Comparison of ENCODE assay signal across 14 cellular contexts in genomic region chr12:910416-910815, GRCh38.
"Had no signal": no experiment of that assay in that cellular context is flagged by ENCODE, and none has a peak within 500 bp of the region (broad histone marks: within the 10 kb centered on the region; RNA-seq: fewer than 3 reads in every experiment).

No MANE protein-coding gene starts in this region.

- ATAC-seq: body of pancreas, left ventricle myocardium superior had no signal

- H3K4me3 ChIP-seq: body of pancreas, colonic mucosa, esophagus squamous epithelium, hepatocyte, thyroid gland had no signal

- DNase-seq: activated CD4-positive, alpha-beta T cell treated with anti-CD3 and anti-CD28 coated beads, Interleukin-2, amount 10 ng/mL, durations not matched to agents 24 days and 14 days; activated CD8-positive, alpha-beta memory T cell treated with anti-CD3 and anti-CD28 coated beads for 24 hours; activated naive CD4-positive, alpha-beta T cell treated with anti-CD3 and anti-CD28 coated beads, Interleukin-2, amount 10 ng/mL, durations not matched to agents 7 days and 5 days; body of pancreas; central memory CD4-positive, alpha-beta T cell; colonic mucosa; esophagus squamous epithelium; left ventricle myocardium superior; stimulated activated CD4-positive, alpha-beta T cell treated with anti-CD3 and anti-CD28 coated beads, Interleukin-12 subunit alpha, Interleukin-12 subunit beta, amount 100 ng/mL, for 4 hours; stimulated activated CD4-positive, alpha-beta T cell treated with anti-CD3 and anti-CD28 coated beads, Interleukin-2, amount 100 ng/mL, for 24 hours; T-helper 2 cell; thyroid gland had no signal

- H3K27me3 ChIP-seq: body of pancreas, colonic mucosa, esophagus squamous epithelium, hepatocyte, thyroid gland had no signal

- H3K4me1 ChIP-seq: colonic mucosa, parathyroid adenoma, thyroid gland had no signal

- H3K27me3 Mint-ChIP-seq: activated CD4-positive, alpha-beta T cell treated with anti-CD3 and anti-CD28 coated beads, Interleukin-2, amount 10 ng/mL, durations not matched to agents 24 days and 14 days; activated naive CD4-positive, alpha-beta T cell treated with anti-CD3 and anti-CD28 coated beads, Interleukin-2, amount 10 ng/mL, durations not matched to agents 7 days and 5 days had no signal

- H3K4me3 Mint-ChIP-seq: activated CD4-positive, alpha-beta T cell treated with anti-CD3 and anti-CD28 coated beads, Interleukin-2, amount 10 ng/mL, durations not matched to agents 24 days and 14 days; activated naive CD4-positive, alpha-beta T cell treated with anti-CD3 and anti-CD28 coated beads, Interleukin-2, amount 10 ng/mL, durations not matched to agents 7 days and 5 days had no signal

- H3K9me3 Mint-ChIP-seq: activated CD4-positive, alpha-beta T cell treated with anti-CD3 and anti-CD28 coated beads, Interleukin-2, amount 10 ng/mL, durations not matched to agents 24 days and 14 days; activated naive CD4-positive, alpha-beta T cell treated with anti-CD3 and anti-CD28 coated beads, Interleukin-2, amount 10 ng/mL, durations not matched to agents 7 days and 5 days had no signal

- H3K27ac Mint-ChIP-seq: activated naive CD4-positive, alpha-beta T cell treated with anti-CD3 and anti-CD28 coated beads, Interleukin-2, amount 10 ng/mL, durations not matched to agents 7 days and 5 days had no signal

- H3K27ac ChIP-seq: colonic mucosa, hepatocyte, parathyroid adenoma, thyroid gland had no signal

- H3K9me3 ChIP-seq: body of pancreas, colonic mucosa, esophagus squamous epithelium, thyroid gland had no signal
